16 cellular contexts compared by ENCODE assay signal in genomic region chr22:49123621-49124192, GRCh38.
"Had no signal": no experiment of that assay in that cellular context is flagged by ENCODE, and none has a peak within 500 bp of the region (broad histone marks: within the 10 kb centered on the region; RNA-seq: fewer than 3 reads in every experiment).

No MANE protein-coding gene starts in this region.

- H3K27ac Mint-ChIP-seq: nephron progenitor cell, progenitor cell of endocrine pancreas, type B pancreatic cell had no signal

- DNase-seq: effector memory CD4-positive, alpha-beta T cell; heart left ventricle; hippocampal formation; left colon; left ventricle myocardium superior; naive thymus-derived CD4-positive, alpha-beta T cell; nephron progenitor cell; nucleus accumbens; right cardiac atrium; stimulated activated CD4-positive, alpha-beta T cell treated with anti-CD3 and anti-CD28 coated beads, Interleukin-2, amount 100 ng/mL, for 48 hours; stimulated activated naive CD4-positive, alpha-beta T cell treated with Interleukin-2 at 50 U/mL for 16 hours; uterus had no signal

- H3K36me3 Mint-ChIP-seq: naive thymus-derived CD4-positive, alpha-beta T cell; type B pancreatic cell had no signal

- H3K4me1 Mint-ChIP-seq: naive thymus-derived CD4-positive, alpha-beta T cell had no signal

- ATAC-seq: esophagus mucosa; heart left ventricle; left colon; left ventricle myocardium superior; naive thymus-derived CD4-positive, alpha-beta T cell; right cardiac atrium had no signal

- H3K4me3 Mint-ChIP-seq: naive thymus-derived CD4-positive, alpha-beta T cell; nephron progenitor cell; type B pancreatic cell had no signal

- H3K9me3 Mint-ChIP-seq: type B pancreatic cell had no signal

- H3K27ac ChIP-seq: heart left ventricle, pancreas, uterus had no signal
